In genomic region chr6:135604035-135604865, GRCh38 we compare ENCODE assay signal across 23 cellular contexts.
A peak's percentile ranks its signal among the peaks of the same experiment; 100 is the strongest.
DNase-seq lines count a peak whose midpoint lies in the region; ATAC-seq lines count a peak whose summit lies in the region.
"Had no signal": no experiment of that assay in that cellular context is flagged by ENCODE, and none has a peak within 500 bp of the region (broad histone marks: within the 10 kb centered on the region; RNA-seq: fewer than 3 reads in every experiment).

No MANE protein-coding gene starts in this region.

- H3K4me3 ChIP-seq in aorta (ENCODE audit: low read length in 2 of 2), result no peak overlapping the region
- H3K4me3 ChIP-seq: ascending aorta, GM23248, prostate gland, upper lobe of left lung had no signal

- no peak overlapping the region for H3K4me3 Mint-ChIP-seq in activated T-helper 17 cell treated with anti-CD3 and anti-CD28 coated beads, Interleukin-2, amount 50 U/mL, for 72 hours
- H3K4me3 Mint-ChIP-seq: CD4-positive, CD25-positive, alpha-beta regulatory T cell; T-helper 17 cell had no signal

- H3K36me3 Mint-ChIP-seq in activated naive CD4-positive, alpha-beta T cell treated with anti-CD3 and anti-CD28 coated beads, Interleukin-2, amount 50 U/mL, for 72 hours, result peaks cover 8 to 19% of the 10 kb centered on the region in 2 donors
- H3K36me3 Mint-ChIP-seq in activated T-helper 17 cell treated with anti-CD3 and anti-CD28 coated beads, Interleukin-2, amount 50 U/mL, for 72 hours (ENCODE audit: low read depth), result no peaks in the 10 kb centered on the region
- H3K36me3 Mint-ChIP-seq: CD4-positive, CD25-positive, alpha-beta regulatory T cell had no signal

- no peaks in the 10 kb centered on the region for H3K36me3 ChIP-seq in aorta (ENCODE audit: control insufficient read depth in 1 of 2, insufficient read depth in 2 of 2, low read length in 1 of 2)
- H3K36me3 ChIP-seq: ascending aorta, prostate gland, upper lobe of left lung had no signal

- no peaks in the 10 kb centered on the region for H3K4me1 ChIP-seq in aorta (ENCODE audit: control insufficient read depth in 1 of 2, insufficient read depth in 2 of 2, low read length in 2 of 2)
- H3K4me1 ChIP-seq: ascending aorta, prostate gland, upper lobe of left lung had no signal

- no peaks in the 10 kb centered on the region for H3K27me3 Mint-ChIP-seq in activated T-helper 17 cell treated with anti-CD3 and anti-CD28 coated beads, Interleukin-2, amount 50 U/mL, for 72 hours
- H3K27me3 Mint-ChIP-seq: CD4-positive, CD25-positive, alpha-beta regulatory T cell; T-helper 17 cell had no signal

- intact Hi-C loops in aorta (cut with DNase I), result no loop called here

- peak in 1 of 2 donors; percentile 45 for ATAC-seq in activated naive CD4-positive, alpha-beta T cell treated with anti-CD3 and anti-CD28 coated beads, Interleukin-2, amount 50 U/mL, for 72 hours
- no peak for ATAC-seq in activated T-helper 17 cell treated with anti-CD3 and anti-CD28 coated beads, Interleukin-2, amount 50 U/mL, for 72 hours (replicated peaks)
- peak; percentile 22 for ATAC-seq in aorta (ENCODE audit: low FRiP score)
- ATAC-seq in HG02840 (IDR thresholded peaks at IDR 0.05; ENCODE audit: low FRiP score, unreplicated experiment), result no peak
- ATAC-seq: esophagus mucosa, T-helper 17 cell had no signal

- peaks cover 0 to 17% of the 10 kb centered on the region in 2 donors for H3K9me3 Mint-ChIP-seq in activated naive CD4-positive, alpha-beta T cell treated with anti-CD3 and anti-CD28 coated beads, Interleukin-2, amount 50 U/mL, for 72 hours
- H3K9me3 Mint-ChIP-seq in activated T-helper 17 cell treated with anti-CD3 and anti-CD28 coated beads, Interleukin-2, amount 50 U/mL, for 72 hours, result no peaks in the 10 kb centered on the region

- DNase-seq in DMS153 (lab: John Stamatoyannopoulos, UW), result peak; percentile 60
- DNase-seq in DMS153 treated with DMSO at 0.1 percent for 48 hours (lab: John Stamatoyannopoulos, UW; ENCODE audit: unreplicated experiment), result no peak
- no peak for DNase-seq in activated naive CD4-positive, alpha-beta T cell treated with anti-CD3 and anti-CD28 coated beads, Interleukin-2, amount 50 U/mL, for 72 hours (ENCODE audit: low spot score in 2 of 2)
- no peak for DNase-seq in activated naive CD4-positive, alpha-beta T cell treated with Interleukin-2 at 50 U/mL for 16 hours
- no peak for DNase-seq in aorta
- DNase-seq in NCI-H748 (lab: John Stamatoyannopoulos, UW; ENCODE audit: unreplicated experiment), result no peak
- DNase-seq: activated CD4-positive, alpha-beta T cell treated with anti-CD3 and anti-CD28 coated beads, Interleukin-2, amount 50 U/mL, for 1 hour; activated CD8-positive, alpha-beta memory T cell treated with anti-CD3 and anti-CD28 coated beads, Interleukin-2, amount 50 U/mL, for 4 hours; activated naive CD4-positive, alpha-beta T cell; CD4-positive, CD25-positive, alpha-beta regulatory T cell; cortex of kidney; foreskin melanocyte; GM23248; KG1; mammary epithelial cell; T-helper 17 cell had no signal

- no peaks in the 10 kb centered on the region for H3K9me3 ChIP-seq in aorta (ENCODE audit: control insufficient read depth, low read length)
- H3K9me3 ChIP-seq: ascending aorta, prostate gland, upper lobe of left lung had no signal

- WGBS in aorta, 2 donors, result 91 to 95% methylated on average over 10 of the region's 10 CpGs

- H3K27ac Mint-ChIP-seq in activated naive CD4-positive, alpha-beta T cell treated with anti-CD3 and anti-CD28 coated beads, Interleukin-2, amount 50 U/mL, for 72 hours, result peak overlapping the region; percentile 25 to 47
- peak overlapping the region; percentile 18 for H3K27ac Mint-ChIP-seq in activated T-helper 17 cell treated with anti-CD3 and anti-CD28 coated beads, Interleukin-2, amount 50 U/mL, for 72 hours
- H3K27ac Mint-ChIP-seq: CD4-positive, CD25-positive, alpha-beta regulatory T cell; T-helper 17 cell had no signal

- no peak overlapping the region for H3K27ac ChIP-seq in aorta (ENCODE audit: low read depth in 1 of 2, low read length in 2 of 2)
- H3K27ac ChIP-seq: 22Rv1, ascending aorta, GM23248, prostate gland, upper lobe of left lung had no signal

- no peaks in the 10 kb centered on the region for H3K27me3 ChIP-seq in aorta (ENCODE audit: control insufficient read depth in 1 of 2, insufficient read depth in 2 of 2, low read length in 1 of 2)
- H3K27me3 ChIP-seq: ascending aorta, upper lobe of left lung had no signal

- H3K4me1 Mint-ChIP-seq in activated T-helper 17 cell treated with anti-CD3 and anti-CD28 coated beads, Interleukin-2, amount 50 U/mL, for 72 hours, result no peaks in the 10 kb centered on the region
- H3K4me1 Mint-ChIP-seq: CD4-positive, CD25-positive, alpha-beta regulatory T cell; T-helper 17 cell had no signal
